Comparison of ENCODE assay signal across 2 cellular contexts in the genomic region with DNA sequence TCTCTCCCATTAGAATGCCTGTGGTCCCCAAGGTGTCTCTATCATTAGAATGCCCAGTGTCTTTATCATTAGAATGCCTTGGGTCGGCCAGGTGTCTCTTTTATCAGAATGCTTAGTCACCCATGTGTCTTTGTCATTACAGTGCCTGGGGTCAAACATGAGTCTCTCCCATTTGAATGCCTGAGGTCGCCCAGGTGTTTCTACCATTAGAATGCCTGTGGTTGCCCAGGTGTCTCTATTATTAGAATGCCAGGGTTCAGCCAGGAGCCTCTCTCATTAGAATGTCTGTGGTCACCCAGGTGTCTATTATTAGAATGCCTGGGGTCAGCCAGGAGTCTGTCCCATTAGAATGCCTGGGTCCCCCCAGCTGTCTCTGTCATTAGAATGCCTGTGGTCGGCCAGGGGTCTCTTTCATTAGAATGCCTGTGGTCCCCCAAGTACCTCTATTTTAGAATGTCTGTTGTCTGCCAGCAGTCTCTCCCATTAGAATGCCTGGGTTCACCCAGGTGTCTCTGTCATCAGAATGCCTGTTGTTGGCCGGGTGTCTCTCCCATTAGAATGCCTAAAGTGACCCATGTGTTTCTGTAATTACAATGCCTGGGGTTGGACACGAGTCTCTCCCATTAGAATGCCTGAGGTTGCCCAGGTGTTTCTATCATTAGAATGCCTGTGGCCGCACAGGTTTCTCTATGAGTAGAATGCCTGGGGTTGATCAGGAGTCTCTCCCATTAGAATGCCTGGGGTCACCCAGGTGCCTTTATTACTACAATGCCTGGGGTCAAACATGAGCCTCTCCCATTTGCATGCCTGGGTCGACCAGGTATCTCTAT.
TF ChIP-seq lines count a peak whose summit lies in the region.

No MANE protein-coding gene starts in this region.

TF ChIP-seq in GM23338, 12 proteins besides CTCF, POLR2A, EP300 and RAD21 (continues in another document):
- TF ChIP-seq POLR2AphosphoS5 (IDR thresholded peaks at IDR 0.05; ENCODE audit: low read depth) (no peak), EZH2phosphoT487 (IDR thresholded peaks at IDR 0.05; ENCODE audit: unreplicated experiment) (no peak), JUNB (IDR thresholded peaks at IDR 0.05; ENCODE audit: unreplicated experiment) (no peak), STAT1 (IDR thresholded peaks at IDR 0.05; ENCODE audit: unreplicated experiment) (no peak), ZNF331 (CRISPR knock-in tag; IDR thresholded peaks at IDR 0.05; ENCODE audit: low read depth) (no peak)
- TF ChIP-seq, protein P1, sequence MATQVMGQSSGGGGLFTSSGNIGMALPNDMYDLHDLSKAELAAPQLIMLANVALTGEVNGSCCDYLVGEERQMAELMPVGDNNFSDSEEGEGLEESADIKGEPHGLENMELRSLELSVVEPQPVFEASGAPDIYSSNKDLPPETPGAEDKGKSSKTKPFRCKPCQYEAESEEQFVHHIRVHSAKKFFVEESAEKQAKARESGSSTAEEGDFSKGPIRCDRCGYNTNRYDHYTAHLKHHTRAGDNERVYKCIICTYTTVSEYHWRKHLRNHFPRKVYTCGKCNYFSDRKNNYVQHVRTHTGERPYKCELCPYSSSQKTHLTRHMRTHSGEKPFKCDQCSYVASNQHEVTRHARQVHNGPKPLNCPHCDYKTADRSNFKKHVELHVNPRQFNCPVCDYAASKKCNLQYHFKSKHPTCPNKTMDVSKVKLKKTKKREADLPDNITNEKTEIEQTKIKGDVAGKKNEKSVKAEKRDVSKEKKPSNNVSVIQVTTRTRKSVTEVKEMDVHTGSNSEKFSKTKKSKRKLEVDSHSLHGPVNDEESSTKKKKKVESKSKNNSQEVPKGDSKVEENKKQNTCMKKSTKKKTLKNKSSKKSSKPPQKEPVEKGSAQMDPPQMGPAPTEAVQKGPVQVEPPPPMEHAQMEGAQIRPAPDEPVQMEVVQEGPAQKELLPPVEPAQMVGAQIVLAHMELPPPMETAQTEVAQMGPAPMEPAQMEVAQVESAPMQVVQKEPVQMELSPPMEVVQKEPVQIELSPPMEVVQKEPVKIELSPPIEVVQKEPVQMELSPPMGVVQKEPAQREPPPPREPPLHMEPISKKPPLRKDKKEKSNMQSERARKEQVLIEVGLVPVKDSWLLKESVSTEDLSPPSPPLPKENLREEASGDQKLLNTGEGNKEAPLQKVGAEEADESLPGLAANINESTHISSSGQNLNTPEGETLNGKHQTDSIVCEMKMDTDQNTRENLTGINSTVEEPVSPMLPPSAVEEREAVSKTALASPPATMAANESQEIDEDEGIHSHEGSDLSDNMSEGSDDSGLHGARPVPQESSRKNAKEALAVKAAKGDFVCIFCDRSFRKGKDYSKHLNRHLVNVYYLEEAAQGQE (IDR thresholded peaks at IDR 0.05; ENCODE audit: unreplicated experiment): no peak
- TF ChIP-seq, protein P2, sequence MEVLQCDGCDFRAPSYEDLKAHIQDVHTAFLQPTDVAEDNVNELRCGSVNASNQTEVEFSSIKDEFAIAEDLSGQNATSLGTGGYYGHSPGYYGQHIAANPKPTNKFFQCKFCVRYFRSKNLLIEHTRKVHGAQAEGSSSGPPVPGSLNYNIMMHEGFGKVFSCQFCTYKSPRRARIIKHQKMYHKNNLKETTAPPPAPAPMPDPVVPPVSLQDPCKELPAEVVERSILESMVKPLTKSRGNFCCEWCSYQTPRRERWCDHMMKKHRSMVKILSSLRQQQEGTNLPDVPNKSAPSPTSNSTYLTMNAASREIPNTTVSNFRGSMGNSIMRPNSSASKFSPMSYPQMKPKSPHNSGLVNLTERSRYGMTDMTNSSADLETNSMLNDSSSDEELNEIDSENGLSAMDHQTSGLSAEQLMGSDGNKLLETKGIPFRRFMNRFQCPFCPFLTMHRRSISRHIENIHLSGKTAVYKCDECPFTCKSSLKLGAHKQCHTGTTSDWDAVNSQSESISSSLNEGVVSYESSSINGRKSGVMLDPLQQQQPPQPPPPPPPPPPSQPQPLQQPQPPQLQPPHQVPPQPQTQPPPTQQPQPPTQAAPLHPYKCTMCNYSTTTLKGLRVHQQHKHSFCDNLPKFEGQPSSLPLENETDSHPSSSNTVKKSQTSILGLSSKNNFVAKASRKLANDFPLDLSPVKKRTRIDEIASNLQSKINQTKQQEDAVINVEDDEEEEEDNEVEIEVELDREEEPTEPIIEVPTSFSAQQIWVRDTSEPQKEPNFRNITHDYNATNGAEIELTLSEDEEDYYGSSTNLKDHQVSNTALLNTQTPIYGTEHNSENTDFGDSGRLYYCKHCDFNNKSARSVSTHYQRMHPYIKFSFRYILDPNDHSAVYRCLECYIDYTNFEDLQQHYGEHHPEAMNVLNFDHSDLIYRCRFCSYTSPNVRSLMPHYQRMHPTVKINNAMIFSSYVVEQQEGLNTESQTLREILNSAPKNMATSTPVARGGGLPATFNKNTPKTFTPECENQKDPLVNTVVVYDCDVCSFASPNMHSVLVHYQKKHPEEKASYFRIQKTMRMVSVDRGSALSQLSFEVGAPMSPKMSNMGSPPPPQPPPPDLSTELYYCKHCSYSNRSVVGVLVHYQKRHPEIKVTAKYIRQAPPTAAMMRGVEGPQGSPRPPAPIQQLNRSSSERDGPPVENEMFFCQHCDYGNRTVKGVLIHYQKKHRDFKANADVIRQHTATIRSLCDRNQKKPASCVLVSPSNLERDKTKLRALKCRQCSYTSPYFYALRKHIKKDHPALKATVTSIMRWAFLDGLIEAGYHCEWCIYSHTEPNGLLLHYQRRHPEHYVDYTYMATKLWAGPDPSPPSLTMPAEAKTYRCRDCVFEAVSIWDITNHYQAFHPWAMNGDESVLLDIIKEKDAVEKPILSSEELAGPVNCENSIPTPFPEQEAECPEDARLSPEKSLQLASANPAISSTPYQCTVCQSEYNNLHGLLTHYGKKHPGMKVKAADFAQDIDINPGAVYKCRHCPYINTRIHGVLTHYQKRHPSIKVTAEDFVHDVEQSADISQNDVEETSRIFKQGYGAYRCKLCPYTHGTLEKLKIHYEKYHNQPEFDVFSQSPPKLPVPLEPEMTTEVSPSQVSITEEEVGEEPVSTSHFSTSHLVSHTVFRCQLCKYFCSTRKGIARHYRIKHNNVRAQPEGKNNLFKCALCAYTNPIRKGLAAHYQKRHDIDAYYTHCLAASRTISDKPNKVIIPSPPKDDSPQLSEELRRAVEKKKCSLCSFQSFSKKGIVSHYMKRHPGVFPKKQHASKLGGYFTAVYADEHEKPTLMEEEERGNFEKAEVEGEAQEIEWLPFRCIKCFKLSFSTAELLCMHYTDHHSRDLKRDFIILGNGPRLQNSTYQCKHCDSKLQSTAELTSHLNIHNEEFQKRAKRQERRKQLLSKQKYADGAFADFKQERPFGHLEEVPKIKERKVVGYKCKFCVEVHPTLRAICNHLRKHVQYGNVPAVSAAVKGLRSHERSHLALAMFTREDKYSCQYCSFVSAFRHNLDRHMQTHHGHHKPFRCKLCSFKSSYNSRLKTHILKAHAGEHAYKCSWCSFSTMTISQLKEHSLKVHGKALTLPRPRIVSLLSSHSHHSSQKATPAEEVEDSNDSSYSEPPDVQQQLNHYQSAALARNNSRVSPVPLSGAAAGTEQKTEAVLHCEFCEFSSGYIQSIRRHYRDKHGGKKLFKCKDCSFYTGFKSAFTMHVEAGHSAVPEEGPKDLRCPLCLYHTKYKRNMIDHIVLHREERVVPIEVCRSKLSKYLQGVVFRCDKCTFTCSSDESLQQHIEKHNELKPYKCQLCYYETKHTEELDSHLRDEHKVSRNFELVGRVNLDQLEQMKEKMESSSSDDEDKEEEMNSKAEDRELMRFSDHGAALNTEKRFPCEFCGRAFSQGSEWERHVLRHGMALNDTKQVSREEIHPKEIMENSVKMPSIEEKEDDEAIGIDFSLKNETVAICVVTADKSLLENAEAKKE (CRISPR knock-in tag; IDR thresholded peaks at IDR 0.05): no peak

TF ChIP-seq in H1, 55 proteins besides CTCF, POLR2A, EP300 and RAD21:
- TF ChIP-seq BACH1 (IDR thresholded peaks at IDR 0.05; ENCODE audit: low read length) (no peak), TAF1 (IDR thresholded peaks at IDR 0.05; ENCODE audit: low read depth, low read length) (no peak), TEAD4 (IDR thresholded peaks at IDR 0.05; ENCODE audit: low read depth, low read length) (no peak), POLR2AphosphoS5 (IDR thresholded peaks at IDR 0.05; ENCODE audit: low read depth, low read length) (0 out of 2 replicates have a peak, but pooled peaks have one; percentile 17), PHF8 (conservative IDR thresholded peaks at IDR 0.05; ENCODE audit: low read depth, low read length) (no peak), SP4 (IDR thresholded peaks at IDR 0.05; ENCODE audit: low read length) (no peak), RXRA (IDR thresholded peaks at IDR 0.05; ENCODE audit: insufficient read depth, low read depth, low read length) (0 out of 2 replicates have a peak, but pooled peaks have one; percentile 53), TCF12 (IDR thresholded peaks at IDR 0.05; ENCODE audit: low read depth, low read length) (peak; percentile 95), HDAC6 (IDR thresholded peaks at IDR 0.05; ENCODE audit: low read depth, low read length) (no peak), SUZ12 (IDR thresholded peaks at IDR 0.05; ENCODE audit: low read length) (no peak), GABPA (IDR thresholded peaks at IDR 0.05; ENCODE audit: borderline replicate concordance, insufficient read depth, low read length) (no peak)
- TF ChIP-seq, protein P3, sequence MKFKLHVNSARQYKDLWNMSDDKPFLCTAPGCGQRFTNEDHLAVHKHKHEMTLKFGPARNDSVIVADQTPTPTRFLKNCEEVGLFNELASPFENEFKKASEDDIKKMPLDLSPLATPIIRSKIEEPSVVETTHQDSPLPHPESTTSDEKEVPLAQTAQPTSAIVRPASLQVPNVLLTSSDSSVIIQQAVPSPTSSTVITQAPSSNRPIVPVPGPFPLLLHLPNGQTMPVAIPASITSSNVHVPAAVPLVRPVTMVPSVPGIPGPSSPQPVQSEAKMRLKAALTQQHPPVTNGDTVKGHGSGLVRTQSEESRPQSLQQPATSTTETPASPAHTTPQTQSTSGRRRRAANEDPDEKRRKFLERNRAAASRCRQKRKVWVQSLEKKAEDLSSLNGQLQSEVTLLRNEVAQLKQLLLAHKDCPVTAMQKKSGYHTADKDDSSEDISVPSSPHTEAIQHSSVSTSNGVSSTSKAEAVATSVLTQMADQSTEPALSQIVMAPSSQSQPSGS (IDR thresholded peaks at IDR 0.05; ENCODE audit: low read length): no peak
